ENCODE assay signal across 12 cellular contexts in the genomic region with DNA sequence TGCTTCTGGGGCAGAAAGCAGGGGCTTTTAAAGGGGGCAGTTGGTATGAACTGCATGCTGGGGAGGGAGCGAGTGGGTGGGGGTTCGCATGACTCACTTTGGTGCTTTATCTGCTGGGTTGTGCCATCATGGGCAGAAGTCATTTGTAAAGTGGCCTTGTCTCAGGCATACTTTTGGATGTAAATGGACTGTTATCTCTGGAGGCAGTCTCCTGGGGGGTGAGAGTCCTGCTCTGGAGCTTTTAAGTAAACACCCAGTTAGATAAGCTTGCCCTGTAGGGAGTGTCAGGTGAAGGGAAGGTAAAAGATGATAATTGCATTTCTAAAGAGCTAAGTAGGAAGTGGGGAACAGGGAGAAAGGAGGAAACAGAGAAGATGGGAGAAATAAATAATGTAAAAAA. TPM values are rescaled to one million over a fixed set of nuclear protein-coding genes. Genes with fewer than 3 reads are reported as not detected.
A peak's percentile ranks its signal among the peaks of the same experiment; 100 is the strongest.
DNase-seq lines count a peak whose midpoint lies in the region; ATAC-seq and TF ChIP-seq lines count a peak whose summit lies in the region.
"Had no signal": no experiment of that assay in that cellular context is flagged by ENCODE, and none has a peak within 500 bp of the region (broad histone marks: within the 10 kb centered on the region; RNA-seq: fewer than 3 reads in every experiment).

No MANE protein-coding gene starts in this region.

- H3K79me2 ChIP-seq in hepatocyte = peaks cover 32% of the 10 kb centered on the region

- H3K27ac ChIP-seq in hepatocyte = peak overlapping the region; percentile 97
- H3K27ac ChIP-seq: gastrocnemius medialis had no signal

- no peak overlapping the region for H3K27ac Mint-ChIP-seq in activated naive CD4-positive, alpha-beta T cell treated with anti-CD3 and anti-CD28 coated beads, Interleukin-2, amount 10 ng/mL, durations not matched to agents 7 days and 5 days
- H3K27ac Mint-ChIP-seq in activated naive CD4-positive, alpha-beta T cell treated with anti-CD3 and anti-CD28 coated beads for 36 hours = no peak overlapping the region
- H3K27ac Mint-ChIP-seq in stimulated activated effector memory CD8-positive, alpha-beta T cell treated with anti-CD3 and anti-CD28 coated beads, Interleukin-12 subunit alpha, Interleukin-12 subunit beta, amount 100 ng/mL, for 72 hours = peak overlapping the region; percentile 98

- H3K4me3 Mint-ChIP-seq in activated naive CD4-positive, alpha-beta T cell treated with anti-CD3 and anti-CD28 coated beads, Interleukin-2, amount 10 ng/mL, durations not matched to agents 7 days and 5 days = peak overlapping the region; percentile 19
- no peak overlapping the region for H3K4me3 Mint-ChIP-seq in activated naive CD4-positive, alpha-beta T cell treated with anti-CD3 and anti-CD28 coated beads for 36 hours
- H3K4me3 Mint-ChIP-seq in stimulated activated effector memory CD8-positive, alpha-beta T cell treated with anti-CD3 and anti-CD28 coated beads, Interleukin-12 subunit alpha, Interleukin-12 subunit beta, amount 100 ng/mL, for 72 hours = peak overlapping the region; percentile 86

- H3K9me3 Mint-ChIP-seq in activated naive CD4-positive, alpha-beta T cell treated with anti-CD3 and anti-CD28 coated beads, Interleukin-2, amount 10 ng/mL, durations not matched to agents 7 days and 5 days = no peaks in the 10 kb centered on the region
- no peaks in the 10 kb centered on the region for H3K9me3 Mint-ChIP-seq in activated naive CD4-positive, alpha-beta T cell treated with anti-CD3 and anti-CD28 coated beads for 36 hours
- no peaks in the 10 kb centered on the region for H3K9me3 Mint-ChIP-seq in stimulated activated effector memory CD8-positive, alpha-beta T cell treated with anti-CD3 and anti-CD28 coated beads, Interleukin-12 subunit alpha, Interleukin-12 subunit beta, amount 100 ng/mL, for 72 hours

- no peaks in the 10 kb centered on the region for H3K9me3 ChIP-seq in hepatocyte (ENCODE audit: low read depth)
- H3K9me3 ChIP-seq: gastrocnemius medialis, transverse colon had no signal

- intact Hi-C loops in activated naive CD4-positive, alpha-beta T cell treated with anti-CD3 and anti-CD28 coated beads for 36 hours (cut with micrococcal nuclease) = no loop called here

- no peak overlapping the region for H3K4me3 ChIP-seq in hepatocyte
- H3K4me3 ChIP-seq: gastrocnemius medialis, transverse colon had no signal

- no peaks in the 10 kb centered on the region for H4K20me1 ChIP-seq in hepatocyte (ENCODE audit: insufficient read depth, poor library complexity, severe bottlenecking)

- no peak overlapping the region for H2AFZ ChIP-seq in hepatocyte

- CTCF ChIA-PET in activated naive CD4-positive, alpha-beta T cell treated with anti-CD3 and anti-CD28 coated beads, Interleukin-2, amount 10 ng/mL, durations not matched to agents 7 days and 5 days (lab: Charles Lee) = interaction anchor here (1.7 to 2.0 kb wide), 2 partner anchors 16 to 21 kb away, joined by 5 to 12 read pairs; a partner anchor contains a TSS
- CTCF ChIA-PET in activated naive CD4-positive, alpha-beta T cell treated with anti-CD3 and anti-CD28 coated beads for 36 hours (lab: Charles Lee) = interaction anchor here (1.0 to 5.0 kb wide), 2 partner anchors 22 to 129 kb away, joined by 4 to 39 read pairs; no protein-coding TSS in a partner anchor

- 60% methylated on average over 2 of the region's 2 CpGs for WGBS in hepatocyte (ENCODE audit: low lambda C conversion rate, missing lambda C conversion rate)

- DNase-seq in activated naive CD4-positive, alpha-beta T cell treated with anti-CD3 and anti-CD28 coated beads, Interleukin-2, amount 10 ng/mL, durations not matched to agents 7 days and 5 days = no peak
- no peak for DNase-seq in activated naive CD4-positive, alpha-beta T cell treated with anti-CD3 and anti-CD28 coated beads for 36 hours
- peak; percentile 50 for DNase-seq in OCI-M1 (lab: John Stamatoyannopoulos, UW)
- DNase-seq in hepatocyte (ENCODE audit: low spot score) = peak; percentile 65
- no peak for DNase-seq in stimulated activated effector memory CD8-positive, alpha-beta T cell treated with anti-CD3 and anti-CD28 coated beads, Interleukin-12 subunit alpha, Interleukin-12 subunit beta, amount 100 ng/mL, for 72 hours (ENCODE audit: low spot score in 2 of 2)
- no peak for DNase-seq in pons (ENCODE audit: low spot score)
- no peak for DNase-seq in kidney glomerular epithelial cell (lab: John Stamatoyannopoulos, UW)
- DNase-seq in activated effector memory CD4-positive, alpha-beta T cell treated with Interleukin-2 at 50 U/mL for 16 hours = no peak
- DNase-seq: gastrocnemius medialis, GF-D8, transverse colon had no signal

- H3K9me2 ChIP-seq in hepatocyte (replicated peaks; ENCODE audit: insufficient read depth) = no peaks in the 10 kb centered on the region

- TF ChIP-seq CTCF in hepatocyte (IDR thresholded peaks at IDR 0.05; ENCODE audit: poor library complexity) = no peak

- H3K36me3 Mint-ChIP-seq in activated naive CD4-positive, alpha-beta T cell treated with anti-CD3 and anti-CD28 coated beads, Interleukin-2, amount 10 ng/mL, durations not matched to agents 7 days and 5 days = peaks cover 14% of the 10 kb centered on the region
- peaks cover 18% of the 10 kb centered on the region for H3K36me3 Mint-ChIP-seq in activated naive CD4-positive, alpha-beta T cell treated with anti-CD3 and anti-CD28 coated beads for 36 hours (ENCODE audit: low read depth)
- H3K36me3 Mint-ChIP-seq in stimulated activated effector memory CD8-positive, alpha-beta T cell treated with anti-CD3 and anti-CD28 coated beads, Interleukin-12 subunit alpha, Interleukin-12 subunit beta, amount 100 ng/mL, for 72 hours = peaks cover 25% of the 10 kb centered on the region

- no peaks in the 10 kb centered on the region for H3K27me3 ChIP-seq in hepatocyte
- H3K27me3 ChIP-seq: gastrocnemius medialis, transverse colon had no signal

- ATAC-seq in stimulated activated effector memory CD8-positive, alpha-beta T cell treated with anti-CD3 and anti-CD28 coated beads, Interleukin-12 subunit alpha, Interleukin-12 subunit beta, amount 100 ng/mL, for 72 hours = no peak
- ATAC-seq: gastrocnemius medialis, Panc1 had no signal

- peak overlapping the region; percentile 88 for H3K4me2 ChIP-seq in hepatocyte

- peaks cover 46% of the 10 kb centered on the region for H3K4me1 ChIP-seq in hepatocyte (ENCODE audit: insufficient read depth)

- H3K4me1 Mint-ChIP-seq in activated naive CD4-positive, alpha-beta T cell treated with anti-CD3 and anti-CD28 coated beads, Interleukin-2, amount 10 ng/mL, durations not matched to agents 7 days and 5 days = peaks cover 37% of the 10 kb centered on the region
- H3K4me1 Mint-ChIP-seq in activated naive CD4-positive, alpha-beta T cell treated with anti-CD3 and anti-CD28 coated beads for 36 hours (ENCODE audit: low read depth) = peaks cover 36% of the 10 kb centered on the region
- H3K4me1 Mint-ChIP-seq in stimulated activated effector memory CD8-positive, alpha-beta T cell treated with anti-CD3 and anti-CD28 coated beads, Interleukin-12 subunit alpha, Interleukin-12 subunit beta, amount 100 ng/mL, for 72 hours = peaks cover 34% of the 10 kb centered on the region

- no peaks in the 10 kb centered on the region for H3K36me3 ChIP-seq in hepatocyte (replicated peaks; ENCODE audit: insufficient read depth, low read depth)

- peaks cover 28% of the 10 kb centered on the region for H3K27me3 Mint-ChIP-seq in activated naive CD4-positive, alpha-beta T cell treated with anti-CD3 and anti-CD28 coated beads, Interleukin-2, amount 10 ng/mL, durations not matched to agents 7 days and 5 days
- H3K27me3 Mint-ChIP-seq in activated naive CD4-positive, alpha-beta T cell treated with anti-CD3 and anti-CD28 coated beads for 36 hours (ENCODE audit: low read depth) = peaks cover 6% of the 10 kb centered on the region

RNA-seq across cellular contexts. Expression of a gene that starts 1.6 kb away (rescaled TPM):
- total RNA-seq in activated naive CD4-positive, alpha-beta T cell treated with anti-CD3 and anti-CD28 coated beads for 36 hours = 100 to 1,000 TPM; 197 to 201 TPM
- total RNA-seq in hepatocyte = 216 and 220 TPM in 2 replicates
- polyA plus RNA-seq in hepatocyte = 292 and 328 TPM in 2 replicates

RNA-seq across cellular contexts. Expression of a gene that starts 15.9 kb away (rescaled TPM):
- 1 to 10 TPM; 3.0 to 3.6 TPM for total RNA-seq in activated naive CD4-positive, alpha-beta T cell treated with anti-CD3 and anti-CD28 coated beads for 36 hours
- 2.5 and 2.7 TPM in 2 replicates for total RNA-seq in hepatocyte
- 0.37 and 1.4 TPM in 2 replicates for polyA plus RNA-seq in hepatocyte

RNA-seq across cellular contexts. Expression of a gene that starts 20.9 kb away (rescaled TPM):
- not detected for total RNA-seq in activated naive CD4-positive, alpha-beta T cell treated with anti-CD3 and anti-CD28 coated beads for 36 hours
- total RNA-seq in hepatocyte = 0.83 and 1.6 TPM in 2 replicates
- polyA plus RNA-seq in hepatocyte = 0.57 and 0.66 TPM in 2 replicates
- total RNA-seq: gastrocnemius medialis had no signal

Comparison
In these comparisons a context has a peak if more than half of its experiments do, and no peak if none do; other contexts are left out.
1. DNase-seq: peak in OCI-M1 (single experiment) and hepatocyte (single experiment); none in activated naive CD4-positive, alpha-beta T cell treated with anti-CD3 and anti-CD28 coated beads, Interleukin-2, amount 10 ng/mL, durations not matched to agents 7 days and 5 days (single experiment), activated naive CD4-positive, alpha-beta T cell treated with anti-CD3 and anti-CD28 coated beads for 36 hours (single experiment), stimulated activated effector memory CD8-positive, alpha-beta T cell treated with anti-CD3 and anti-CD28 coated beads, Interleukin-12 subunit alpha, Interleukin-12 subunit beta, amount 100 ng/mL, for 72 hours (0 of 2), pons (single experiment), kidney glomerular epithelial cell (single experiment) and activated effector memory CD4-positive, alpha-beta T cell treated with Interleukin-2 at 50 U/mL for 16 hours (single experiment).